30 cellular contexts compared by ENCODE assay signal in genomic region chr2:141062016-141062415, GRCh38.
"Had no signal": no experiment of that assay in that cellular context is flagged by ENCODE, and none has a peak within 500 bp of the region (broad histone marks: within the 10 kb centered on the region; RNA-seq: fewer than 3 reads in every experiment).

No MANE protein-coding gene starts in this region.

- H3K27me3 ChIP-seq: ascending aorta, cardiac muscle cell, SJCRH30 had no signal

- H3K4me1 Mint-ChIP-seq: activated CD4-positive, alpha-beta T cell treated with anti-CD3 and anti-CD28 coated beads, Interleukin-2, amount 10 ng/mL, durations not matched to agents 24 days and 14 days; activated naive CD4-positive, alpha-beta T cell treated with anti-CD3 and anti-CD28 coated beads, Interleukin-2, amount 50 U/mL, for 24 hours; activated naive CD8-positive, alpha-beta T cell treated with anti-CD3 and anti-CD28 coated beads, Interleukin-2, amount 10 ng/mL, durations not matched to agents 7 days and 5 days; activated T-helper 17 cell treated with anti-CD3 and anti-CD28 coated beads, Interleukin-2, amount 50 U/mL, for 72 hours; central memory CD8-positive, alpha-beta T cell had no signal

- ATAC-seq: activated CD8-positive, alpha-beta T cell treated with anti-CD3 and anti-CD28 coated beads for 36 hours; activated T-cell treated with anti-CD3 and anti-CD28 coated beads, Interleukin-2, amount 50 U/mL, for 72 hours; activated T-helper 17 cell treated with anti-CD3 and anti-CD28 coated beads, Interleukin-2, amount 50 U/mL, for 72 hours; Panc1 had no signal

- H3K27ac Mint-ChIP-seq: activated CD4-positive, alpha-beta T cell treated with anti-CD3 and anti-CD28 coated beads, Interleukin-2, amount 10 ng/mL, durations not matched to agents 24 days and 14 days; activated CD8-positive, alpha-beta T cell treated with anti-CD3 and anti-CD28 coated beads for 36 hours; activated naive CD4-positive, alpha-beta T cell treated with anti-CD3 and anti-CD28 coated beads, Interleukin-2, amount 50 U/mL, for 24 hours; activated naive CD8-positive, alpha-beta T cell treated with anti-CD3 and anti-CD28 coated beads, Interleukin-2, amount 10 ng/mL, durations not matched to agents 7 days and 5 days; activated T-cell treated with anti-CD3 and anti-CD28 coated beads, Interleukin-2, amount 50 U/mL, for 72 hours; activated T-helper 17 cell treated with anti-CD3 and anti-CD28 coated beads, Interleukin-2, amount 50 U/mL, for 72 hours had no signal

- H3K27ac ChIP-seq: ascending aorta, cardiac muscle cell, SJCRH30, SK-N-MC, WERI-Rb-1 had no signal

- H3K9me3 ChIP-seq: ascending aorta, SJCRH30 had no signal

- H3K4me1 ChIP-seq: ascending aorta, SJCRH30 had no signal

- H3K4me3 Mint-ChIP-seq: activated CD4-positive, alpha-beta T cell treated with anti-CD3 and anti-CD28 coated beads, Interleukin-2, amount 10 ng/mL, durations not matched to agents 24 days and 14 days; activated CD8-positive, alpha-beta T cell treated with anti-CD3 and anti-CD28 coated beads for 36 hours; activated naive CD4-positive, alpha-beta T cell treated with anti-CD3 and anti-CD28 coated beads, Interleukin-2, amount 50 U/mL, for 24 hours; activated naive CD8-positive, alpha-beta T cell treated with anti-CD3 and anti-CD28 coated beads, Interleukin-2, amount 10 ng/mL, durations not matched to agents 7 days and 5 days; activated T-cell treated with anti-CD3 and anti-CD28 coated beads, Interleukin-2, amount 50 U/mL, for 72 hours; activated T-helper 17 cell treated with anti-CD3 and anti-CD28 coated beads, Interleukin-2, amount 50 U/mL, for 72 hours; central memory CD8-positive, alpha-beta T cell had no signal

- H3K4me3 ChIP-seq: ascending aorta, cardiac muscle cell, SJCRH30, SK-N-MC had no signal

- DNase-seq: activated CD4-positive, alpha-beta T cell treated with anti-CD3 and anti-CD28 coated beads for 1 hour; activated CD4-positive, alpha-beta T cell treated with anti-CD3 and anti-CD28 coated beads, Interleukin-2, amount 10 ng/mL, durations not matched to agents 24 days and 14 days; activated CD4-positive, alpha-beta T cell treated with anti-CD3 and anti-CD28 coated beads, Interleukin-2, amount 50 U/mL, for 4 hours; activated CD4-positive, CD25-positive, alpha-beta regulatory T cell; activated CD8-positive, alpha-beta T cell treated with anti-CD3 and anti-CD28 coated beads for 36 hours; activated effector memory CD4-positive, alpha-beta T cell treated with anti-CD3 and anti-CD28 coated beads, Interleukin-2, amount 50 U/mL, for 16 hours; activated naive CD4-positive, alpha-beta T cell treated with Interleukin-2 at 50 U/mL for 16 hours; activated naive CD8-positive, alpha-beta T cell treated with anti-CD3 and anti-CD28 coated beads, Interleukin-2, amount 10 ng/mL, durations not matched to agents 7 days and 5 days; activated T-cell treated with anti-CD3 and anti-CD28 coated beads, Interleukin-2, amount 50 U/mL, for 1 hour; activated T-cell treated with anti-CD3 and anti-CD28 coated beads, Interleukin-2, amount 50 U/mL, for 72 hours; NCI-H1048; NCI-H1105 treated with DMSO at 0.1 percent for 48 hours; NCI-H1436; NCI-H1694; NCI-H1930; NCI-H345; NCI-H510A treated with DMSO at 0.1 percent for 48 hours; NCI-H526 treated with DMSO at 0.1 percent for 48 hours; NCI-H774; SHP77; SJCRH30; T1000; WERI-Rb-1 had no signal

- H3K36me3 Mint-ChIP-seq: activated naive CD4-positive, alpha-beta T cell treated with anti-CD3 and anti-CD28 coated beads, Interleukin-2, amount 50 U/mL, for 24 hours; activated naive CD8-positive, alpha-beta T cell treated with anti-CD3 and anti-CD28 coated beads, Interleukin-2, amount 10 ng/mL, durations not matched to agents 7 days and 5 days had no signal

- H3K27me3 Mint-ChIP-seq: activated CD4-positive, alpha-beta T cell treated with anti-CD3 and anti-CD28 coated beads, Interleukin-2, amount 10 ng/mL, durations not matched to agents 24 days and 14 days; activated CD8-positive, alpha-beta T cell treated with anti-CD3 and anti-CD28 coated beads for 36 hours; activated naive CD4-positive, alpha-beta T cell treated with anti-CD3 and anti-CD28 coated beads, Interleukin-2, amount 50 U/mL, for 24 hours; activated naive CD8-positive, alpha-beta T cell treated with anti-CD3 and anti-CD28 coated beads, Interleukin-2, amount 10 ng/mL, durations not matched to agents 7 days and 5 days; activated T-helper 17 cell treated with anti-CD3 and anti-CD28 coated beads, Interleukin-2, amount 50 U/mL, for 72 hours; central memory CD8-positive, alpha-beta T cell had no signal

- H3K36me3 ChIP-seq: ascending aorta, cardiac muscle cell, SJCRH30, WERI-Rb-1 had no signal

- H3K9me3 Mint-ChIP-seq: activated CD4-positive, alpha-beta T cell treated with anti-CD3 and anti-CD28 coated beads, Interleukin-2, amount 10 ng/mL, durations not matched to agents 24 days and 14 days; activated naive CD8-positive, alpha-beta T cell treated with anti-CD3 and anti-CD28 coated beads, Interleukin-2, amount 10 ng/mL, durations not matched to agents 7 days and 5 days had no signal
